In genomic region chr1:235325139-235325538, GRCh38 we compare ENCODE assay signal across 8 cellular contexts. TPM values are rescaled to one million over a fixed set of nuclear protein-coding genes. Genes with fewer than 3 reads are reported as not detected.
DNase-seq lines count a peak whose midpoint lies in the region; ATAC-seq and TF ChIP-seq lines count a peak whose summit lies in the region.

No MANE protein-coding gene starts in this region.

- H4K20me1 ChIP-seq in DOHH2 (ENCODE audit: control insufficient read depth, insufficient read depth, low read depth, low read length) (peaks cover 19% of the 10 kb centered on the region), neural progenitor cell (ENCODE audit: low read depth) (peaks cover 80% of the 10 kb centered on the region)

- no peak for TF ChIP-seq CTCF in DOHH2 (IDR thresholded peaks at IDR 0.05; ENCODE audit: low read depth, low read length, poor library complexity, severe bottlenecking)
- TF ChIP-seq CTCF in neural progenitor cell (IDR thresholded peaks at IDR 0.05), result no peak

- H3K9ac ChIP-seq in endocrine pancreas (ENCODE audit: control insufficient read depth, insufficient read depth, low read length), result no peak overlapping the region
- peak overlapping the region; percentile 94 for H3K9ac ChIP-seq in neural progenitor cell

- H3K36me3 Mint-ChIP-seq in neural progenitor cell, result peaks cover 30% of the 10 kb centered on the region

- H3K9me3 Mint-ChIP-seq in neural progenitor cell, result no peaks in the 10 kb centered on the region

- no peak overlapping the region for H3K27ac Mint-ChIP-seq in neural progenitor cell

- H3K4me3 ChIP-seq in DOHH2 (ENCODE audit: low read length) (peak overlapping the region; percentile 83), endocrine pancreas (ENCODE audit: control insufficient read depth, insufficient read depth, low read length) (peak overlapping the region; percentile 97), neural progenitor cell (peak overlapping the region; percentile 96)

- H3F3A ChIP-seq in DOHH2 (ENCODE audit: control insufficient read depth, insufficient read depth) (peaks cover 17% of the 10 kb centered on the region), neural progenitor cell (ENCODE audit: low read depth) (peaks cover 22% of the 10 kb centered on the region)

- DNase-seq in NAMALWA (ENCODE audit: low spot score) (peak; percentile 22), neural progenitor cell (ENCODE audit: low spot score) (no peak), NCI-H526 treated with DMSO at 0.1 percent for 48 hours (lab: John Stamatoyannopoulos, UW) (no peak), SW480 (ENCODE audit: low spot score) (no peak)

- H3K4me3 Mint-ChIP-seq in neural progenitor cell, result peak overlapping the region; percentile 99

- peaks cover 91% of the 10 kb centered on the region for H3K79me2 ChIP-seq in DOHH2 (ENCODE audit: control insufficient read depth, low read length)
- peaks cover 92% of the 10 kb centered on the region for H3K79me2 ChIP-seq in neural progenitor cell (ENCODE audit: low read depth)

- no peak overlapping the region for H2AFZ ChIP-seq in neural progenitor cell (replicated peaks)

- peaks cover 19% of the 10 kb centered on the region for H3K4me1 Mint-ChIP-seq in neural progenitor cell

- H3K27me3 Mint-ChIP-seq in neural progenitor cell (ENCODE audit: insufficient read depth, low read depth), result peaks cover 6% of the 10 kb centered on the region

- peak overlapping the region; percentile 66 for H3K4me2 ChIP-seq in DOHH2 (ENCODE audit: low read length)
- peak overlapping the region; percentile 98 for H3K4me2 ChIP-seq in neural progenitor cell

- no peaks in the 10 kb centered on the region for H3K27me3 ChIP-seq in DOHH2 (ENCODE audit: control insufficient read depth, low read length)
- no peaks in the 10 kb centered on the region for H3K27me3 ChIP-seq in endocrine pancreas (ENCODE audit: control insufficient read depth, insufficient read depth, low read length)
- no peaks in the 10 kb centered on the region for H3K27me3 ChIP-seq in neural progenitor cell

- no peaks in the 10 kb centered on the region for H3K9me2 ChIP-seq in DOHH2 (replicated peaks; ENCODE audit: control insufficient read depth, low read length)

- no peak for ATAC-seq in GM18909 (IDR thresholded peaks at IDR 0.05; ENCODE audit: poor library complexity, unreplicated experiment)
- no peak for ATAC-seq in HG03097 (IDR thresholded peaks at IDR 0.05; ENCODE audit: low FRiP score, unreplicated experiment)

- H3K27ac ChIP-seq in DOHH2 (ENCODE audit: low read depth, low read length) (peak overlapping the region; percentile 57), neural progenitor cell (no peak overlapping the region)

- H3K9me3 ChIP-seq in DOHH2 (ENCODE audit: control insufficient read depth, insufficient read depth, low read length) (no peaks in the 10 kb centered on the region), endocrine pancreas (ENCODE audit: control insufficient read depth, low read length) (no peaks in the 10 kb centered on the region), neural progenitor cell (ENCODE audit: low read depth) (no peaks in the 10 kb centered on the region)

- H3K4me1 ChIP-seq in DOHH2 (ENCODE audit: control insufficient read depth, low read length), result peaks cover 24% of the 10 kb centered on the region
- peaks cover 15% of the 10 kb centered on the region for H3K4me1 ChIP-seq in endocrine pancreas (ENCODE audit: control insufficient read depth, insufficient read depth, low read length)
- H3K4me1 ChIP-seq in neural progenitor cell, result peaks cover 19% of the 10 kb centered on the region

- H3K36me3 ChIP-seq in DOHH2 (ENCODE audit: control insufficient read depth, low read length) (peaks cover 59% of the 10 kb centered on the region), endocrine pancreas (ENCODE audit: control insufficient read depth, insufficient read depth, low read length) (no peaks in the 10 kb centered on the region), neural progenitor cell (peaks cover 16% of the 10 kb centered on the region)

RNA-seq across cellular contexts. Expression of gene ARID4B, which starts 2.8 kb away (rescaled TPM):
- 38.5 and 65.8 TPM in 2 replicates for total RNA-seq in neural progenitor cell (ENCODE audit: low replicate concordance)

RNA-seq across cellular contexts. Expression of gene GGPS1, which starts 3.2 kb away (rescaled TPM):
- total RNA-seq in neural progenitor cell (ENCODE audit: low replicate concordance), result 52.5 and 65.1 TPM in 2 replicates

RNA-seq across cellular contexts. Expression of gene TBCE, which starts 42.1 kb away (rescaled TPM):
- 29.8 and 41.3 TPM in 2 replicates for total RNA-seq in neural progenitor cell (ENCODE audit: low replicate concordance)
